1 cellular context compared by ENCODE assay signal in genomic region chr12:119667577-119668314, GRCh38.
TF ChIP-seq lines count a peak whose summit lies in the region.

TSS of gene PRKAB1 (plus strand) at chr12:119668133. CDS start at chr12:119668245, 112 bp downstream.

TF ChIP-seq in WTC11, 78 proteins besides CTCF, POLR2A, EP300 and RAD21 (continued from another document):
- no peak for TF ChIP-seq CDX4 (CRISPR knock-in tag; IDR thresholded peaks at IDR 0.05; ENCODE audit: borderline replicate concordance)
- no peak for TF ChIP-seq PRDM15 (CRISPR knock-in tag; IDR thresholded peaks at IDR 0.05)
- peak; percentile 50; the same call in 1 of the 2 replicates for TF ChIP-seq FOXK1 (CRISPR knock-in tag; IDR thresholded peaks at IDR 0.05)
